9 cellular contexts compared by ENCODE assay signal in the genomic region with DNA sequence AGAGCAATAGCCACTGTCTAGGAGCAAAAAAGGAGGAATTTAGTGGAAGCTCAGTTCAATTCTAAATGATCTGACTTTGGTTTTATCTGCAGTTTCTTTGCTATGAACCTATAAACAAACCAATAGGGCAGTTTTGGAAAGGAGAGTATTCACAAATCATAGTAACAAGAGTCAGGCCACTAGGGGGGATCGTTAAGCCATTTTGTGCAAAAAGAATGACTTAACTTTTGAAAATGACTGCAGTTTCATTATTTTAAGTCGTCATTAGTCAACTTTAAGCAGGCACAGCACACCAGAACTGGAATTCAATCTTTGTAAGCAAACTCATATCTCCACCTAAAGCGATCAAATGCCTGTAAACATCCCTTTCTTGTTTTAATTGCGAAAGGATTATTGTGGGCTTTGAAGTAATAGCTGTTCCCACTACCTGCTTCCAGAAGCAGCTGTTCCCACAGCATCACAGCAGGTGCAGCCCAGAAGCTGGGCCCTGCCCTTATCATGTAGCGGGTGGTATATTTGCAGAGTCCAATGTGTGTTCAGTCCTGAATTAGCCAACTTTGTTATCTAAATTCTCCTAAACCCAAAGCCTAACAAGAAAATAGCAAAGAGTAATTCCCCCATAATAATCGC. TPM values are rescaled to one million over a fixed set of nuclear protein-coding genes. Genes with fewer than 3 reads are reported as not detected.
DNase-seq lines count a peak whose midpoint lies in the region; ATAC-seq and TF ChIP-seq lines count a peak whose summit lies in the region.
"Had no signal": no experiment of that assay in that cellular context is flagged by ENCODE, and none has a peak within 500 bp of the region (broad histone marks: within the 10 kb centered on the region; RNA-seq: fewer than 3 reads in every experiment).

No MANE protein-coding gene starts in this region.

- H3K36me3 ChIP-seq in HAP-1 (replicated peaks): no peaks in the 10 kb centered on the region
- no peaks in the 10 kb centered on the region for H3K36me3 ChIP-seq in PC-3 (ENCODE audit: low read depth, low read length)

- H3K27me3 ChIP-seq in HAP-1 (ENCODE audit: low read depth) (no peaks in the 10 kb centered on the region), PC-3 (ENCODE audit: low read length) (no peaks in the 10 kb centered on the region)

- no peaks in the 10 kb centered on the region for H3K9me2 ChIP-seq in PC-3 (replicated peaks; ENCODE audit: low read length)

- H3K9me3 ChIP-seq in HAP-1: no peaks in the 10 kb centered on the region
- H3K9me3 ChIP-seq in PC-3 (ENCODE audit: low read length): no peaks in the 10 kb centered on the region

- H3K4me1 ChIP-seq in HAP-1 (peaks cover 9% of the 10 kb centered on the region), PC-3 (ENCODE audit: insufficient read depth, low read length) (peaks cover 34% of the 10 kb centered on the region)

- CTCF ChIA-PET in PC-3 (lab: Charles Lee): interaction anchor here (0.6 to 1.4 kb wide), 2 partner anchors 40 to 427 kb away, joined by 3 read pairs; no protein-coding TSS in a partner anchor

- H3K27me3 Mint-ChIP-seq in mesothelial cell of epicardium (ENCODE audit: low read depth): peaks cover 47% of the 10 kb centered on the region

- peak overlapping the region; percentile 38 for H2AFZ ChIP-seq in PC-3 (ENCODE audit: low read length)

- BruUV-seq in PC-3 (replicated peaks; lab: Mats Ljungman, UMichigan): no TSS peak

- H3K9ac ChIP-seq in PC-3 (ENCODE audit: low read length): no peak overlapping the region

- peaks cover 9% of the 10 kb centered on the region for H3K9me3 Mint-ChIP-seq in mesothelial cell of epicardium

- H3K4me3 Mint-ChIP-seq in mesothelial cell of epicardium: no peak overlapping the region

- no peak overlapping the region for H3K27ac Mint-ChIP-seq in mesothelial cell of epicardium

- peaks cover 3% of the 10 kb centered on the region for H3K36me3 Mint-ChIP-seq in mesothelial cell of epicardium

- no peaks in the 10 kb centered on the region for H4K20me1 ChIP-seq in PC-3 (ENCODE audit: low read length)

- TF ChIP-seq CTCF in C4-2B (conservative IDR thresholded peaks at IDR 0.05): peak; percentile 47
- TF ChIP-seq CTCF in PC-3 (conservative IDR thresholded peaks at IDR 0.05; ENCODE audit: low read depth, low read length): peak; percentile 65
- no peak for TF ChIP-seq CTCF in mesothelial cell of epicardium (IDR thresholded peaks at IDR 0.05; ENCODE audit: unreplicated experiment)

- H3K27ac ChIP-seq in C4-2B: no peak overlapping the region
- H3K27ac ChIP-seq in PC-3 (ENCODE audit: low read length): no peak overlapping the region

- H3K79me2 ChIP-seq in PC-3 (ENCODE audit: low read length): no peaks in the 10 kb centered on the region

- H3F3A ChIP-seq in PC-3 (ENCODE audit: low read length, unreplicated experiment): no peaks in the 10 kb centered on the region

- in situ Hi-C loops in HAP-1 (cut with MboI; ENCODE audit: low sequenced_read_pairs): loop anchor here (10.0 kb wide), 1 partner anchor 514 kb away; no protein-coding TSS in a partner anchor

- peak overlapping the region; percentile 38; the same call in 1 of the 2 replicates for H3K4me2 ChIP-seq in PC-3 (ENCODE audit: low read length)

- DNase-seq in HAP-1 (ENCODE audit: low spot score in 2 of 2) (peak; percentile 34 to 47), PC-3 (peak; percentile 51), foreskin melanocyte (peak; percentile 5), mesothelial cell of epicardium (ENCODE audit: low spot score in 2 of 2, unreplicated experiment in 2 of 2) (no peak)
- DNase-seq: activated CD8-positive, alpha-beta memory T cell treated with anti-CD3 and anti-CD28 coated beads for 24 hours had no signal

- intact Hi-C loops in PC-3 (cut with micrococcal nuclease): loop anchor here (1.0 kb wide), 1 partner anchor 41 kb away; no protein-coding TSS in a partner anchor

- H3K4me3 ChIP-seq in HAP-1: no peak overlapping the region
- no peak overlapping the region for H3K4me3 ChIP-seq in PC-3 (ENCODE audit: low read length)

- H3K4me1 Mint-ChIP-seq in mesothelial cell of epicardium: peaks cover 18% of the 10 kb centered on the region

- ATAC-seq in PC-3 (no peak), HG03442 (IDR thresholded peaks at IDR 0.05; ENCODE audit: unreplicated experiment) (no peak), GM18511 (IDR thresholded peaks at IDR 0.05; ENCODE audit: unreplicated experiment) (no peak), GM18519 (IDR thresholded peaks at IDR 0.05; ENCODE audit: low FRiP score, unreplicated experiment) (no peak)

- POLR2A ChIA-PET in PC-3 (lab: Charles Lee; ENCODE audit: unreplicated experiment): no interaction called here

RNA-seq across cellular contexts. Expression of gene SOX21, which starts 51.5 kb away (rescaled TPM):
- 14.4 and 16.2 TPM in 2 replicates for total RNA-seq in PC-3 (2014; rRNA removed)
- total RNA-seq in mesothelial cell of epicardium: not detected in 3 replicates

RNA-seq across cellular contexts. Expression of gene GPR180, which starts 59.2 kb away (rescaled TPM):
- total RNA-seq in PC-3 (2014; rRNA removed) (3.9 and 5.6 TPM in 2 replicates), mesothelial cell of epicardium (6.5 to 6.8 TPM (median 6.5 TPM) in 3 replicates)

Comparison
In these comparisons a context has a peak if more than half of its experiments do, and no peak if none do; other contexts are left out.
1. DNase-seq: peak in HAP-1 (2 of 2), PC-3 (single experiment) and foreskin melanocyte (single experiment); none in mesothelial cell of epicardium (0 of 2).
2. RNA of gene SOX21, which starts 51.5 kb away (total RNA-seq): 14.4 to 16.2 TPM in PC-3; not detected in mesothelial cell of epicardium; every median in the first group is over 10 times any median in the second.